ENCODE assay signal across 1 cellular context in genomic region chr6:117483645-117484016, GRCh38.
TF ChIP-seq lines count a peak whose summit lies in the region.

No MANE protein-coding gene starts in this region.

TF ChIP-seq in GM12878, 131 proteins besides CTCF, POLR2A, EP300 and RAD21 (continued from another document):
- TF ChIP-seq SKIL (IDR thresholded peaks at IDR 0.05; ENCODE audit: low read depth, poor library complexity, severe bottlenecking) (peak; percentile 47), TCF7 (IDR thresholded peaks at IDR 0.05; ENCODE audit: borderline replicate concordance) (no peak), CBFB (IDR thresholded peaks at IDR 0.05; ENCODE audit: low read depth) (no peak), MXI1 (IDR thresholded peaks at IDR 0.05; ENCODE audit: low read depth, low read length) (peak; percentile 83; the same call in 1 of the 2 replicates), ZNF592 (IDR thresholded peaks at IDR 0.05) (no peak), REST (IDR thresholded peaks at IDR 0.05; ENCODE audit: low read depth, low read length) (no peak), RUNX3 (IDR thresholded peaks at IDR 0.05; ENCODE audit: low read length) (no peak), ZBTB33 (IDR thresholded peaks at IDR 0.05) (no peak), JUNB (IDR thresholded peaks at IDR 0.05) (no peak), ZNF384 (IDR thresholded peaks at IDR 0.05; ENCODE audit: borderline replicate concordance, low read depth, low read length) (no peak; the same call in 1 of the 2 replicates), NKRF (conservative IDR thresholded peaks at IDR 0.05) (0 out of 2 replicates have a peak, but pooled peaks have one; percentile 9)
